Comparison of ENCODE assay signal across 8 cellular contexts in genomic region chr16:58392215-58393137, GRCh38. TPM values are rescaled to one million over a fixed set of nuclear protein-coding genes. Genes with fewer than 3 reads are reported as not detected.
DNase-seq lines count a peak whose midpoint lies in the region; ATAC-seq and TF ChIP-seq lines count a peak whose summit lies in the region.

Gene GINS3, plus strand, starts transcription at chr16:58392471. Its CDS starts 131 bp downstream, at chr16:58392602.

- peak within 1 kb of the TSS; percentile 78 for H3K4me3 ChIP-seq in Jurkat, Clone E6-1 (ENCODE audit: low read length)

- H3K27ac Mint-ChIP-seq in activated T-cell treated with anti-CD3 and anti-CD28 coated beads, Interleukin-2, amount 50 U/mL, for 24 hours: peak within 1 kb of the TSS; percentile 100

- peaks cover 33% of the 10 kb centered on the region for H3K36me3 Mint-ChIP-seq in activated T-cell treated with anti-CD3 and anti-CD28 coated beads, Interleukin-2, amount 50 U/mL, for 24 hours (ENCODE audit: low read depth)

- H3K9me3 Mint-ChIP-seq in activated T-cell treated with anti-CD3 and anti-CD28 coated beads, Interleukin-2, amount 50 U/mL, for 24 hours: peaks cover 2% of the 10 kb centered on the region

- H3K4me1 Mint-ChIP-seq in activated T-cell treated with anti-CD3 and anti-CD28 coated beads, Interleukin-2, amount 50 U/mL, for 24 hours (ENCODE audit: low read depth): peaks cover 21% of the 10 kb centered on the region

- no peaks in the 10 kb centered on the region for H3K27me3 Mint-ChIP-seq in activated T-cell treated with anti-CD3 and anti-CD28 coated beads, Interleukin-2, amount 50 U/mL, for 24 hours

- peak; percentile 43 for DNase-seq in DMS153 (lab: John Stamatoyannopoulos, UW)
- peak; percentile 95 for DNase-seq in Jurkat, Clone E6-1 (ENCODE audit: low read depth, low spot score)
- DNase-seq in activated T-cell treated with anti-CD3 and anti-CD28 coated beads, Interleukin-2, amount 50 U/mL, for 24 hours: peak; percentile 88
- peak; percentile 93 for DNase-seq in myocyte (ENCODE audit: low read depth)
- peak; percentile 62 to 75 for DNase-seq in stimulated activated CD8-positive, alpha-beta memory T cell treated with anti-CD3 and anti-CD28 coated beads, Interleukin-7, amount 100 ng/mL, for 4 hours (ENCODE audit: low read depth in 2 of 2)

- ATAC-seq in GM21619 (IDR thresholded peaks at IDR 0.05; ENCODE audit: unreplicated experiment): peak; percentile 92
- peak; percentile 93 for ATAC-seq in esophagus mucosa

- peak within 1 kb of the TSS; percentile 100 for H3K4me3 Mint-ChIP-seq in activated T-cell treated with anti-CD3 and anti-CD28 coated beads, Interleukin-2, amount 50 U/mL, for 24 hours

TF ChIP-seq in PFSK-1, 5 proteins besides CTCF, POLR2A, EP300 and RAD21:
- peak; percentile 40 for TF ChIP-seq FOXP2 (optimal IDR thresholded peaks at IDR 0.05; ENCODE audit: borderline replicate concordance, extremely low read depth, extremely low read length, insufficient read depth)
- peak; percentile 44; the same call in 1 of the 2 replicates for TF ChIP-seq TAF1 (IDR thresholded peaks at IDR 0.05; ENCODE audit: borderline replicate concordance, insufficient read depth, low read length)
- TF ChIP-seq SIN3A (IDR thresholded peaks at IDR 0.05; ENCODE audit: borderline replicate concordance, insufficient read depth, low read length): no peak
- TF ChIP-seq, protein P1, sequence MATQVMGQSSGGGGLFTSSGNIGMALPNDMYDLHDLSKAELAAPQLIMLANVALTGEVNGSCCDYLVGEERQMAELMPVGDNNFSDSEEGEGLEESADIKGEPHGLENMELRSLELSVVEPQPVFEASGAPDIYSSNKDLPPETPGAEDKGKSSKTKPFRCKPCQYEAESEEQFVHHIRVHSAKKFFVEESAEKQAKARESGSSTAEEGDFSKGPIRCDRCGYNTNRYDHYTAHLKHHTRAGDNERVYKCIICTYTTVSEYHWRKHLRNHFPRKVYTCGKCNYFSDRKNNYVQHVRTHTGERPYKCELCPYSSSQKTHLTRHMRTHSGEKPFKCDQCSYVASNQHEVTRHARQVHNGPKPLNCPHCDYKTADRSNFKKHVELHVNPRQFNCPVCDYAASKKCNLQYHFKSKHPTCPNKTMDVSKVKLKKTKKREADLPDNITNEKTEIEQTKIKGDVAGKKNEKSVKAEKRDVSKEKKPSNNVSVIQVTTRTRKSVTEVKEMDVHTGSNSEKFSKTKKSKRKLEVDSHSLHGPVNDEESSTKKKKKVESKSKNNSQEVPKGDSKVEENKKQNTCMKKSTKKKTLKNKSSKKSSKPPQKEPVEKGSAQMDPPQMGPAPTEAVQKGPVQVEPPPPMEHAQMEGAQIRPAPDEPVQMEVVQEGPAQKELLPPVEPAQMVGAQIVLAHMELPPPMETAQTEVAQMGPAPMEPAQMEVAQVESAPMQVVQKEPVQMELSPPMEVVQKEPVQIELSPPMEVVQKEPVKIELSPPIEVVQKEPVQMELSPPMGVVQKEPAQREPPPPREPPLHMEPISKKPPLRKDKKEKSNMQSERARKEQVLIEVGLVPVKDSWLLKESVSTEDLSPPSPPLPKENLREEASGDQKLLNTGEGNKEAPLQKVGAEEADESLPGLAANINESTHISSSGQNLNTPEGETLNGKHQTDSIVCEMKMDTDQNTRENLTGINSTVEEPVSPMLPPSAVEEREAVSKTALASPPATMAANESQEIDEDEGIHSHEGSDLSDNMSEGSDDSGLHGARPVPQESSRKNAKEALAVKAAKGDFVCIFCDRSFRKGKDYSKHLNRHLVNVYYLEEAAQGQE (IDR thresholded peaks at IDR 0.05; ENCODE audit: insufficient read depth in 1 of 2, low read depth in 2 of 2, low read length in 2 of 2): no peak
- peak; percentile 76; the same call in 1 of the 2 replicates for TF ChIP-seq POLR2AphosphoS5 (IDR thresholded peaks at IDR 0.05; ENCODE audit: low read depth, low read length)

RNA-seq across cellular contexts. Expression of gene GINS3, which starts in this region (rescaled TPM):
- 28.2 TPM for polyA plus RNA-seq in Jurkat, Clone E6-1 (2012; ENCODE audit: insufficient read depth, insufficient read length)
- 3.5 TPM for polyA plus RNA-seq in PFSK-1 (2012; ENCODE audit: insufficient read length, low read depth)
- total RNA-seq in esophagus mucosa (13.7 TPM), myocyte (3.6 and 5.9 TPM in 2 replicates)
- 2.3 TPM for polyA plus RNA-seq in myocyte (2012)

Comparison
In these comparisons a context has a peak if more than half of its experiments do, and no peak if none do; other contexts are left out.
1. Peak in every context shown above with its lines: DNase-seq, ATAC-seq and H3K4me3 ChIP-seq.
2. DNase-seq: peak in every context shown above with its lines; median percentile 95 in Jurkat, Clone E6-1; 93 in myocyte; 88 in activated T-cell treated with anti-CD3 and anti-CD28 coated beads, Interleukin-2, amount 50 U/mL, for 24 hours; 68 in stimulated activated CD8-positive, alpha-beta memory T cell treated with anti-CD3 and anti-CD28 coated beads, Interleukin-7, amount 100 ng/mL, for 4 hours; 43 in DMS153.